ENCODE assay signal across 7 cellular contexts in genomic region chr17:18261659-18262058, GRCh38. TPM values are rescaled to one million over a fixed set of nuclear protein-coding genes. Genes with fewer than 3 reads are reported as not detected.
DNase-seq lines count a peak whose midpoint lies in the region; ATAC-seq, FAIRE-seq and TF ChIP-seq lines count a peak whose summit lies in the region.

No MANE protein-coding gene starts in this region.

- DNase-seq in HL-60 (ENCODE audit: low read depth in 1 of 2, low spot score in 1 of 2) (no peak), GM12891 (ENCODE audit: insufficient read length, low spot score) (no peak), NAMALWA (ENCODE audit: low spot score) (no peak)
- DNase-seq in activated T-helper 1 cell treated with anti-CD3 and anti-CD28 coated beads, Interleukin-12 subunit alpha, Interleukin-12 subunit beta, Interleukin-2, Interleukin-4 antibody, amounts not matched to agents 30 ng/mL and 10 ng/mL and 1 ng/mL, durations not matched to agents 14 hours and 24 hours and 36 hours (ENCODE audit: low spot score), result no peak
- DNase-seq in stimulated activated naive CD8-positive, alpha-beta T cell treated with anti-CD3 and anti-CD28 coated beads, Interleukin-15, amount 100 ng/mL, for 72 hours, result no peak

- no peak for FAIRE-seq in GM12891 (lab: Jason Lieb, UNC)

- H3K4me3 ChIP-seq in HL-60 (replicated peaks; ENCODE audit: insufficient read depth, low read length) (peak overlapping the region; percentile 76; the same call in 1 of the 2 replicates), iPS-18a (ENCODE audit: low read length) (peak overlapping the region; percentile 74)

- H3K9me3 Mint-ChIP-seq in activated T-helper 1 cell treated with anti-CD3 and anti-CD28 coated beads, Interleukin-12 subunit alpha, Interleukin-12 subunit beta, Interleukin-2, Interleukin-4 antibody, amounts not matched to agents 30 ng/mL and 10 ng/mL and 1 ng/mL, durations not matched to agents 14 hours and 24 hours and 36 hours, result no peaks in the 10 kb centered on the region
- no peaks in the 10 kb centered on the region for H3K9me3 Mint-ChIP-seq in stimulated activated naive CD8-positive, alpha-beta T cell treated with anti-CD3 and anti-CD28 coated beads, Interleukin-15, amount 100 ng/mL, for 72 hours

- H3K27me3 ChIP-seq in HL-60 (ENCODE audit: insufficient read depth, poor library complexity, severe bottlenecking) (no peaks in the 10 kb centered on the region), iPS-18a (ENCODE audit: control insufficient read depth, insufficient read depth, low read length) (no peaks in the 10 kb centered on the region)

- peak overlapping the region; percentile 76 for H3K27ac Mint-ChIP-seq in activated T-helper 1 cell treated with anti-CD3 and anti-CD28 coated beads, Interleukin-12 subunit alpha, Interleukin-12 subunit beta, Interleukin-2, Interleukin-4 antibody, amounts not matched to agents 30 ng/mL and 10 ng/mL and 1 ng/mL, durations not matched to agents 14 hours and 24 hours and 36 hours
- H3K27ac Mint-ChIP-seq in stimulated activated naive CD8-positive, alpha-beta T cell treated with anti-CD3 and anti-CD28 coated beads, Interleukin-15, amount 100 ng/mL, for 72 hours, result peak overlapping the region; percentile 64 to 93

- H3K27ac ChIP-seq in HL-60 (replicated peaks) (no peak overlapping the region), iPS-18a (ENCODE audit: low read length) (no peak overlapping the region)

- peaks cover 17% of the 10 kb centered on the region for H3K36me3 ChIP-seq in iPS-18a (ENCODE audit: control insufficient read depth, low read depth, low read length)

- intact Hi-C loops in activated T-helper 1 cell treated with anti-CD3 and anti-CD28 coated beads, Interleukin-12 subunit alpha, Interleukin-12 subunit beta, Interleukin-2, Interleukin-4 antibody, amounts not matched to agents 30 ng/mL and 10 ng/mL and 1 ng/mL, durations not matched to agents 14 hours and 24 hours and 36 hours (cut with micrococcal nuclease), result loop anchor here (2.0 kb wide), 1 partner anchor 101 kb away; the partner anchor contains the start of gene SHMT1

- H3K27me3 Mint-ChIP-seq in activated T-helper 1 cell treated with anti-CD3 and anti-CD28 coated beads, Interleukin-12 subunit alpha, Interleukin-12 subunit beta, Interleukin-2, Interleukin-4 antibody, amounts not matched to agents 30 ng/mL and 10 ng/mL and 1 ng/mL, durations not matched to agents 14 hours and 24 hours and 36 hours (ENCODE audit: insufficient read depth), result no peaks in the 10 kb centered on the region
- no peaks in the 10 kb centered on the region for H3K27me3 Mint-ChIP-seq in stimulated activated naive CD8-positive, alpha-beta T cell treated with anti-CD3 and anti-CD28 coated beads, Interleukin-15, amount 100 ng/mL, for 72 hours

- H3K36me3 Mint-ChIP-seq in activated T-helper 1 cell treated with anti-CD3 and anti-CD28 coated beads, Interleukin-12 subunit alpha, Interleukin-12 subunit beta, Interleukin-2, Interleukin-4 antibody, amounts not matched to agents 30 ng/mL and 10 ng/mL and 1 ng/mL, durations not matched to agents 14 hours and 24 hours and 36 hours (ENCODE audit: low read depth), result peaks cover 9% of the 10 kb centered on the region

- TF ChIP-seq CTCF in HL-60 (IDR thresholded peaks at IDR 0.05; ENCODE audit: insufficient read depth, low read length), result no peak

- H3K4me1 ChIP-seq in iPS-18a (ENCODE audit: control insufficient read depth, low read depth, low read length), result peaks cover 12% of the 10 kb centered on the region

- H3K4me3 Mint-ChIP-seq in activated T-helper 1 cell treated with anti-CD3 and anti-CD28 coated beads, Interleukin-12 subunit alpha, Interleukin-12 subunit beta, Interleukin-2, Interleukin-4 antibody, amounts not matched to agents 30 ng/mL and 10 ng/mL and 1 ng/mL, durations not matched to agents 14 hours and 24 hours and 36 hours, result peak overlapping the region; percentile 82
- peak overlapping the region; percentile 86 to 90 for H3K4me3 Mint-ChIP-seq in stimulated activated naive CD8-positive, alpha-beta T cell treated with anti-CD3 and anti-CD28 coated beads, Interleukin-15, amount 100 ng/mL, for 72 hours

- H3K9me3 ChIP-seq in iPS-18a (ENCODE audit: control insufficient read depth, low read depth, low read length), result no peaks in the 10 kb centered on the region

- TF ChIP-seq POLR2A in GM12891 (IDR thresholded peaks at IDR 0.05; ENCODE audit: low read depth, low read length), result no peak

- ATAC-seq in stimulated activated naive CD8-positive, alpha-beta T cell treated with anti-CD3 and anti-CD28 coated beads, Interleukin-15, amount 100 ng/mL, for 72 hours, result no peak
- no peak for ATAC-seq in GM18873 (IDR thresholded peaks at IDR 0.05; ENCODE audit: low FRiP score, unreplicated experiment)

- peak overlapping the region; percentile 67 for H3K9ac ChIP-seq in iPS-18a (ENCODE audit: low read length)

- peaks cover 29% of the 10 kb centered on the region for H3K4me1 Mint-ChIP-seq in activated T-helper 1 cell treated with anti-CD3 and anti-CD28 coated beads, Interleukin-12 subunit alpha, Interleukin-12 subunit beta, Interleukin-2, Interleukin-4 antibody, amounts not matched to agents 30 ng/mL and 10 ng/mL and 1 ng/mL, durations not matched to agents 14 hours and 24 hours and 36 hours (ENCODE audit: low read depth)
- peaks cover 46% of the 10 kb centered on the region for H3K4me1 Mint-ChIP-seq in stimulated activated naive CD8-positive, alpha-beta T cell treated with anti-CD3 and anti-CD28 coated beads, Interleukin-15, amount 100 ng/mL, for 72 hours

TF ChIP-seq in GM12891, 5 proteins besides CTCF, POLR2A, EP300 and RAD21:
- no peak for TF ChIP-seq POU2F2 (IDR thresholded peaks at IDR 0.05; ENCODE audit: low read depth, low read length)
- no peak for TF ChIP-seq PAX5 (IDR thresholded peaks at IDR 0.05; ENCODE audit: insufficient read depth, low read length, severe bottlenecking)
- TF ChIP-seq TAF1 (IDR thresholded peaks at IDR 0.05; ENCODE audit: low read depth, low read length), result no peak
- no peak for TF ChIP-seq POLR2AphosphoS5 (IDR thresholded peaks at IDR 0.05; ENCODE audit: low read depth, low read length)

RNA-seq across cellular contexts. Expression of gene MIEF2, which starts 1.2 kb away (rescaled TPM):
- total RNA-seq in activated T-helper 1 cell treated with anti-CD3 and anti-CD28 coated beads, Interleukin-12 subunit alpha, Interleukin-12 subunit beta, Interleukin-2, Interleukin-4 antibody, amounts not matched to agents 30 ng/mL and 10 ng/mL and 1 ng/mL, durations not matched to agents 14 hours and 24 hours and 36 hours, result 5.8 and 7.0 TPM in 2 replicates
- 3.6 TPM for polyA plus RNA-seq in GM12891 (2012; ENCODE audit: low read depth, missing spikeins)

RNA-seq across cellular contexts. Expression of gene FLII, which starts 3.1 kb away (rescaled TPM):
- total RNA-seq in activated T-helper 1 cell treated with anti-CD3 and anti-CD28 coated beads, Interleukin-12 subunit alpha, Interleukin-12 subunit beta, Interleukin-2, Interleukin-4 antibody, amounts not matched to agents 30 ng/mL and 10 ng/mL and 1 ng/mL, durations not matched to agents 14 hours and 24 hours and 36 hours, result 268 and 275 TPM in 2 replicates
- polyA plus RNA-seq in GM12891 (2012; ENCODE audit: low read depth, missing spikeins), result 87.8 TPM

RNA-seq across cellular contexts. Expression of gene LLGL1, which starts 36.2 kb away (rescaled TPM):
- 22.6 and 23.4 TPM in 2 replicates for total RNA-seq in activated T-helper 1 cell treated with anti-CD3 and anti-CD28 coated beads, Interleukin-12 subunit alpha, Interleukin-12 subunit beta, Interleukin-2, Interleukin-4 antibody, amounts not matched to agents 30 ng/mL and 10 ng/mL and 1 ng/mL, durations not matched to agents 14 hours and 24 hours and 36 hours
- 1.3 TPM for polyA plus RNA-seq in GM12891 (2012; ENCODE audit: low read depth, missing spikeins)

RNA-seq across cellular contexts. Expression of gene TOP3A, which starts 53.1 kb away (rescaled TPM):
- total RNA-seq in activated T-helper 1 cell treated with anti-CD3 and anti-CD28 coated beads, Interleukin-12 subunit alpha, Interleukin-12 subunit beta, Interleukin-2, Interleukin-4 antibody, amounts not matched to agents 30 ng/mL and 10 ng/mL and 1 ng/mL, durations not matched to agents 14 hours and 24 hours and 36 hours, result 75.2 and 87.2 TPM in 2 replicates
- polyA plus RNA-seq in GM12891 (2012; ENCODE audit: low read depth, missing spikeins), result 19.0 TPM

RNA-seq across cellular contexts. Expression of gene SMCR8, which starts 53.4 kb away (rescaled TPM):
- total RNA-seq in activated T-helper 1 cell treated with anti-CD3 and anti-CD28 coated beads, Interleukin-12 subunit alpha, Interleukin-12 subunit beta, Interleukin-2, Interleukin-4 antibody, amounts not matched to agents 30 ng/mL and 10 ng/mL and 1 ng/mL, durations not matched to agents 14 hours and 24 hours and 36 hours, result 18.7 and 19.2 TPM in 2 replicates
- 7.8 TPM for polyA plus RNA-seq in GM12891 (2012; ENCODE audit: low read depth, missing spikeins)
